13 cellular contexts compared by ENCODE assay signal in the genomic region with DNA sequence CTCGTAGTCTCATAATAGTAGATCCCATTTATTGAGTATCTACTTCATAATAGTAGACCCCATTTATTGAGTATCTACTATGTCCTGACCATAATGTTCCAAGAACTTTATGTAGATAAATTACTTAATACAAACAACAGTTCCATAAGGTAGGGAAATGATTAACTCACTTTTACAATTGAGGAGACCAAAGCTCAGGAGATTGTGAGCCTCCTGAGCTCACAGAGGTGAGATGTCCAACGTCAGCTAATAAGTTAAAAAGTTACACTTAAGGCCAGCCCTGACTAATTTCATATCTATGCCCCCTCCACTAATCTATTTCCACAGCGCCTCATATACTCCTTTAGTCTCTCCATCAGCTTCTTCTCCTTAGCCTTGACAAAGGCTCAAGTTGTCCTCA. TPM values are rescaled to one million over a fixed set of nuclear protein-coding genes. Genes with fewer than 3 reads are reported as not detected.
DNase-seq lines count a peak whose midpoint lies in the region; ATAC-seq and TF ChIP-seq lines count a peak whose summit lies in the region.
"Had no signal": no experiment of that assay in that cellular context is flagged by ENCODE, and none has a peak within 500 bp of the region (broad histone marks: within the 10 kb centered on the region; RNA-seq: fewer than 3 reads in every experiment).

No MANE protein-coding gene starts in this region.

- H2AK5ac ChIP-seq in mesenchymal stem cell (ENCODE audit: low read length, severe bottlenecking), result no peak overlapping the region

- peaks cover 31% of the 10 kb centered on the region for H3F3A ChIP-seq in GM23248 (ENCODE audit: insufficient read depth)

- no peak overlapping the region for H3K4me3 Mint-ChIP-seq in activated T-helper 17 cell treated with anti-CD3 and anti-CD28 coated beads, Interleukin-2, amount 50 U/mL, for 72 hours
- no peak overlapping the region for H3K4me3 Mint-ChIP-seq in activated naive CD4-positive, alpha-beta T cell treated with anti-CD3 and anti-CD28 coated beads for 36 hours
- H3K4me3 Mint-ChIP-seq: B cell; CD4-positive, alpha-beta memory T cell; H9 had no signal

- no peaks in the 10 kb centered on the region for H3K27me3 ChIP-seq in GM23248 (replicated peaks; ENCODE audit: insufficient read depth)
- no peaks in the 10 kb centered on the region for H3K27me3 ChIP-seq in mesenchymal stem cell (ENCODE audit: control insufficient read depth in 1 of 2, insufficient read depth in 1 of 2, low read length in 2 of 2)
- no peaks in the 10 kb centered on the region for H3K27me3 ChIP-seq in uterus

- H3K4me1 ChIP-seq in GM23248 (ENCODE audit: insufficient read depth), result peaks cover 22% of the 10 kb centered on the region
- peaks cover 3% of the 10 kb centered on the region for H3K4me1 ChIP-seq in mesenchymal stem cell (ENCODE audit: control insufficient read depth, insufficient read depth, low read depth, low read length)
- H3K4me1 ChIP-seq in uterus, result no peaks in the 10 kb centered on the region

- H3K79me2 ChIP-seq in GM23248 (ENCODE audit: insufficient read depth), result no peaks in the 10 kb centered on the region

- H3K36me3 ChIP-seq in GM23248 (ENCODE audit: low read depth) (no peaks in the 10 kb centered on the region), mesenchymal stem cell (ENCODE audit: control insufficient read depth in 1 of 2, insufficient read depth in 2 of 2, low read depth in 1 of 2, low read length in 2 of 2) (peaks cover 0 to 3% of the 10 kb centered on the region in 2 experiments), uterus (no peaks in the 10 kb centered on the region)

- intact Hi-C loops in uterus (cut with DNase I; ENCODE audit: low total_unique reads), result no loop called here
- intact Hi-C loops in activated naive CD4-positive, alpha-beta T cell treated with anti-CD3 and anti-CD28 coated beads for 36 hours (cut with micrococcal nuclease), result no loop called here

- H3K14ac ChIP-seq in mesenchymal stem cell (ENCODE audit: low read length in 2 of 2), result no peak overlapping the region

- H3K9ac ChIP-seq in GM23248 (no peak overlapping the region), mesenchymal stem cell (ENCODE audit: low read length) (peak overlapping the region; percentile 63)

- H3K9me3 Mint-ChIP-seq in activated T-helper 17 cell treated with anti-CD3 and anti-CD28 coated beads, Interleukin-2, amount 50 U/mL, for 72 hours, result no peaks in the 10 kb centered on the region
- no peaks in the 10 kb centered on the region for H3K9me3 Mint-ChIP-seq in activated naive CD4-positive, alpha-beta T cell treated with anti-CD3 and anti-CD28 coated beads for 36 hours
- H3K9me3 Mint-ChIP-seq: CD4-positive, alpha-beta memory T cell; H9 had no signal

- TF ChIP-seq POLR2A in uterus (IDR thresholded peaks at IDR 0.05), result no peak

- H3K9me3 ChIP-seq in GM23248 (ENCODE audit: low read depth) (no peaks in the 10 kb centered on the region), mesenchymal stem cell (ENCODE audit: control insufficient read depth, low read length) (no peaks in the 10 kb centered on the region), uterus (no peaks in the 10 kb centered on the region)

- H3K27me3 Mint-ChIP-seq in activated T-helper 17 cell treated with anti-CD3 and anti-CD28 coated beads, Interleukin-2, amount 50 U/mL, for 72 hours, result no peaks in the 10 kb centered on the region
- no peaks in the 10 kb centered on the region for H3K27me3 Mint-ChIP-seq in activated naive CD4-positive, alpha-beta T cell treated with anti-CD3 and anti-CD28 coated beads for 36 hours (ENCODE audit: low read depth)
- H3K27me3 Mint-ChIP-seq: B cell; CD4-positive, alpha-beta memory T cell had no signal

- WGBS in GM23248 (ENCODE audit: low coverage in 1 of 2, low lambda C conversion rate in 2 of 2, missing lambda C conversion rate in 2 of 2), 2 experiments, result 98% methylated on average over 3 of the region's 3 CpGs
- WGBS in mesenchymal stem cell, result 94% methylated on average over 2 of the region's 3 CpGs

- no peak overlapping the region for H3K4me2 ChIP-seq in GM23248 (ENCODE audit: unreplicated experiment)
- H3K4me2 ChIP-seq in mesenchymal stem cell (ENCODE audit: low read length, poor library complexity, severe bottlenecking), result no peak overlapping the region

- no peak overlapping the region for H2BK15ac ChIP-seq in mesenchymal stem cell (ENCODE audit: low read depth, poor library complexity, severe bottlenecking)

- H2BK12ac ChIP-seq in mesenchymal stem cell (ENCODE audit: low read length in 2 of 2), result no peak overlapping the region

- no peaks in the 10 kb centered on the region for H3K9me2 ChIP-seq in GM23248 (ENCODE audit: insufficient read depth)

- H3K4ac ChIP-seq in mesenchymal stem cell (ENCODE audit: low read depth in 1 of 2, low read length in 2 of 2), result no peak overlapping the region

- H3K4me1 Mint-ChIP-seq in activated T-helper 17 cell treated with anti-CD3 and anti-CD28 coated beads, Interleukin-2, amount 50 U/mL, for 72 hours, result peaks cover 6% of the 10 kb centered on the region
- peaks cover 10% of the 10 kb centered on the region for H3K4me1 Mint-ChIP-seq in activated naive CD4-positive, alpha-beta T cell treated with anti-CD3 and anti-CD28 coated beads for 36 hours (ENCODE audit: low read depth)
- H3K4me1 Mint-ChIP-seq: CD4-positive, alpha-beta memory T cell had no signal

- no peak overlapping the region for H3K23ac ChIP-seq in mesenchymal stem cell (ENCODE audit: low read length in 2 of 2)

- no peak for ATAC-seq in activated T-helper 17 cell treated with anti-CD3 and anti-CD28 coated beads, Interleukin-2, amount 50 U/mL, for 72 hours (replicated peaks)
- ATAC-seq in HG03520 (IDR thresholded peaks at IDR 0.05; ENCODE audit: unreplicated experiment), result no peak

- peak overlapping the region; percentile 3 for H3K27ac Mint-ChIP-seq in activated T-helper 17 cell treated with anti-CD3 and anti-CD28 coated beads, Interleukin-2, amount 50 U/mL, for 72 hours
- no peak overlapping the region for H3K27ac Mint-ChIP-seq in activated naive CD4-positive, alpha-beta T cell treated with anti-CD3 and anti-CD28 coated beads for 36 hours
- H3K27ac Mint-ChIP-seq: B cell, H9 had no signal

- H2BK5ac ChIP-seq in mesenchymal stem cell (ENCODE audit: low read depth, low read length, poor library complexity, severe bottlenecking), result no peak overlapping the region

- no peak overlapping the region for H2BK120ac ChIP-seq in mesenchymal stem cell (ENCODE audit: low read depth, low read length)

- in situ Hi-C loops in GM23248 (cut with MboI), result no loop called here

- H3K27ac ChIP-seq in GM23248 (peak overlapping the region; percentile 64), mesenchymal stem cell (ENCODE audit: low read length, poor library complexity, severe bottlenecking) (no peak overlapping the region), uterus (peak overlapping the region; percentile 53 to 54)
- H3K27ac ChIP-seq: C4-2B had no signal

- H3K79me1 ChIP-seq in mesenchymal stem cell (replicated peaks; ENCODE audit: low read length, poor library complexity, severe bottlenecking), result no peaks in the 10 kb centered on the region

- TF ChIP-seq CTCF in uterus (IDR thresholded peaks at IDR 0.05), result no peak

- no peak overlapping the region for H4K91ac ChIP-seq in mesenchymal stem cell (ENCODE audit: low read length)

- H4K20me1 ChIP-seq in GM23248 (ENCODE audit: insufficient read depth), result no peaks in the 10 kb centered on the region

- peaks cover 5% of the 10 kb centered on the region for H3K36me3 Mint-ChIP-seq in activated T-helper 17 cell treated with anti-CD3 and anti-CD28 coated beads, Interleukin-2, amount 50 U/mL, for 72 hours (ENCODE audit: low read depth)
- H3K36me3 Mint-ChIP-seq in activated naive CD4-positive, alpha-beta T cell treated with anti-CD3 and anti-CD28 coated beads for 36 hours (ENCODE audit: low read depth), result peaks cover 1% of the 10 kb centered on the region

- H4K8ac ChIP-seq in mesenchymal stem cell (ENCODE audit: low read length), result no peak overlapping the region

- H2AFZ ChIP-seq in GM23248 (no peak overlapping the region), mesenchymal stem cell (ENCODE audit: low read depth, low read length) (no peak overlapping the region)

- CTCF ChIA-PET in activated naive CD4-positive, alpha-beta T cell treated with anti-CD3 and anti-CD28 coated beads for 36 hours (lab: Charles Lee), result interaction anchor here (0.6 to 1.7 kb wide), 3 partner anchors 11 to 43 kb away, joined by 3 to 4 read pairs (median 3); no protein-coding TSS in a partner anchor

- DNase-seq in GM23248 (no peak), mesenchymal stem cell (no peak), uterus (no peak), DMS79 treated with DMSO at 0.1 percent for 48 hours (lab: John Stamatoyannopoulos, UW) (no peak)
- no peak for DNase-seq in activated naive CD4-positive, alpha-beta T cell treated with anti-CD3 and anti-CD28 coated beads for 36 hours
- DNase-seq: CD4-positive, alpha-beta memory T cell; EL; GOT3; H9 had no signal

- H3K4me3 ChIP-seq in GM23248 (no peak overlapping the region), mesenchymal stem cell (ENCODE audit: insufficient read depth in 1 of 2, low read depth in 1 of 2, low read length in 2 of 2) (no peak overlapping the region), uterus (no peak overlapping the region)

- H3K18ac ChIP-seq in mesenchymal stem cell (ENCODE audit: low read depth in 1 of 2, low read length in 2 of 2), result no peak overlapping the region

RNA-seq across cellular contexts. Expression of a gene that starts 17.5 kb away (rescaled TPM):
- 31.3 and 40.0 TPM in 2 replicates for total RNA-seq in GM23248 (2014; rRNA removed; shearing (Covaris generic))
- polyA plus RNA-seq in GM23248 (2016; fragmentation: Nextera tagmentation; extraction: Ambion mirVana), result 47.9 and 48.8 TPM in 2 replicates
- 10 to 100 TPM; 35.5 to 68.3 TPM for total RNA-seq in activated T-helper 17 cell treated with anti-CD3 and anti-CD28 coated beads, Interleukin-2, amount 50 U/mL, for 72 hours
- polyA plus RNA-seq in mesenchymal stem cell (2013, experiment 1 of 2), result 15.7 TPM
- polyA plus RNA-seq in mesenchymal stem cell (2013, experiment 2 of 2), result 15.0 TPM
- 10 to 100 TPM in 3 of 4 donors, 1 to 10 TPM in 1; 4.9 to 35.9 (median 21.3) TPM for total RNA-seq in uterus
- 10 to 100 TPM; 83.0 to 83.8 TPM for total RNA-seq in activated naive CD4-positive, alpha-beta T cell treated with anti-CD3 and anti-CD28 coated beads for 36 hours

RNA-seq across cellular contexts. Expression of a gene that starts 43.6 kb away (rescaled TPM):
- 8.6 and 11.1 TPM in 2 replicates for total RNA-seq in GM23248 (2014; rRNA removed; shearing (Covaris generic))
- polyA plus RNA-seq in GM23248 (2016; fragmentation: Nextera tagmentation; extraction: Ambion mirVana), result 4.4 and 5.9 TPM in 2 replicates
- total RNA-seq in activated T-helper 17 cell treated with anti-CD3 and anti-CD28 coated beads, Interleukin-2, amount 50 U/mL, for 72 hours, result 10 to 100 TPM; 11.4 to 14.5 TPM
- 1.1 TPM for polyA plus RNA-seq in mesenchymal stem cell (2013, experiment 1 of 2)
- 1.1 TPM for polyA plus RNA-seq in mesenchymal stem cell (2013, experiment 2 of 2)
- 10 to 100 TPM in 3 of 4 donors, 1 to 10 TPM in 1; 9.2 to 22.1 (median 12.7) TPM for total RNA-seq in uterus
- 1 to 10 TPM; 9.2 to 9.8 TPM for total RNA-seq in activated naive CD4-positive, alpha-beta T cell treated with anti-CD3 and anti-CD28 coated beads for 36 hours
